ENCODE assay signal across 8 cellular contexts in genomic region chr10:30392564-30392990, GRCh38. TPM values are rescaled to one million over a fixed set of nuclear protein-coding genes. Genes with fewer than 3 reads are reported as not detected.
DNase-seq lines count a peak whose midpoint lies in the region; ATAC-seq and TF ChIP-seq lines count a peak whose summit lies in the region.

No MANE protein-coding gene starts in this region.

- DNase-seq in D341Med (ENCODE audit: low spot score) (peak; percentile 91), SK-N-DZ (ENCODE audit: low spot score) (peak; percentile 50), glomerular visceral epithelial cell (ENCODE audit: extremely low spot score) (peak; percentile 70), tibial nerve (ENCODE audit: low spot score in 2 of 2) (peak; percentile 46 to 54)
- peak; percentile 46 for DNase-seq in Jurkat, Clone E6-1 (ENCODE audit: low read depth, low spot score)
- DNase-seq in activated naive CD4-positive, alpha-beta T cell (lab: John Stamatoyannopoulos, UW) = peak; percentile 22 to 61 (median 58)

- no peak for TF ChIP-seq EP300 in tibial nerve (IDR thresholded peaks at IDR 0.05)

- H3K27me3 ChIP-seq in parathyroid adenoma (ENCODE audit: control insufficient read depth, insufficient read depth, low read length) = no peaks in the 10 kb centered on the region
- no peaks in the 10 kb centered on the region for H3K27me3 ChIP-seq in tibial nerve

- H3K9me3 ChIP-seq in parathyroid adenoma (ENCODE audit: control insufficient read depth, low read length) = no peaks in the 10 kb centered on the region
- no peaks in the 10 kb centered on the region for H3K9me3 ChIP-seq in tibial nerve

- no peak overlapping the region for H3K4me2 ChIP-seq in parathyroid adenoma (ENCODE audit: low read length)

- peak; percentile 96 for TF ChIP-seq CTCF in parathyroid adenoma (IDR thresholded peaks at IDR 0.05)
- peak; percentile 88 to 96 (median 92) for TF ChIP-seq CTCF in tibial nerve (IDR thresholded peaks at IDR 0.05)

- no peak overlapping the region for H3K27ac ChIP-seq in parathyroid adenoma
- H3K27ac ChIP-seq in tibial nerve = no peak overlapping the region

- no peak overlapping the region for H3K4me3 ChIP-seq in Jurkat, Clone E6-1 (ENCODE audit: low read length)
- H3K4me3 ChIP-seq in parathyroid adenoma (ENCODE audit: low read depth, low read length) (no peak overlapping the region), tibial nerve (peak overlapping the region in 1 of 4 donors; percentile 15)

- no peak overlapping the region for H3K9ac ChIP-seq in parathyroid adenoma

- H3K4me1 ChIP-seq in parathyroid adenoma = no peaks in the 10 kb centered on the region
- peaks cover 0 to 9% (median 0%) of the 10 kb centered on the region in 4 donors for H3K4me1 ChIP-seq in tibial nerve

- WGBS in tibial nerve, 2 donors = 7 to 10% methylated on average over 17 of the region's 17 CpGs

- H2AFZ ChIP-seq in parathyroid adenoma = no peak overlapping the region

- H3K36me3 ChIP-seq in parathyroid adenoma (ENCODE audit: control insufficient read depth, insufficient read depth, low read length) = no peaks in the 10 kb centered on the region
- H3K36me3 ChIP-seq in tibial nerve = no peaks in the 10 kb centered on the region

- peak; percentile 78 for ATAC-seq in GM21515 (IDR thresholded peaks at IDR 0.05; ENCODE audit: unreplicated experiment)

- TF ChIP-seq POLR2A in tibial nerve (IDR thresholded peaks at IDR 0.05) = no peak

- H3K79me2 ChIP-seq in parathyroid adenoma = no peaks in the 10 kb centered on the region

RNA-seq across cellular contexts. Expression of gene MAP3K8, which starts 41.4 kb away (rescaled TPM):
- polyA plus RNA-seq in Jurkat, Clone E6-1 (2012; ENCODE audit: insufficient read depth, insufficient read length) = 1.1 TPM
- 0.14 and 0.39 TPM in 2 replicates for polyA plus RNA-seq in SK-N-DZ (2014; cell fraction: cytosol; rRNA removed)
- 0.35 and 1.2 TPM in 2 replicates for polyA plus RNA-seq in SK-N-DZ (2014; cell fraction: nucleus; rRNA removed)
- total RNA-seq in tibial nerve = 10 to 100 TPM; 44.7 to 74.1 (median 56.2) TPM

RNA-seq across cellular contexts. Expression of gene MTPAP, which starts 43.5 kb away (rescaled TPM):
- polyA plus RNA-seq in Jurkat, Clone E6-1 (2012; ENCODE audit: insufficient read depth, insufficient read length) = 27.4 TPM
- polyA plus RNA-seq in SK-N-DZ (2014; cell fraction: cytosol; rRNA removed) = 13.2 and 13.4 TPM in 2 replicates
- 5.8 and 13.7 TPM in 2 replicates for polyA plus RNA-seq in SK-N-DZ (2014; cell fraction: nucleus; rRNA removed)
- total RNA-seq in tibial nerve = 10 to 100 TPM; 10.2 to 14.4 (median 11.7) TPM
